In genomic region chr6:36888654-36889481, GRCh38 we compare ENCODE assay signal across 1 cellular context.
TF ChIP-seq lines count a peak whose summit lies in the region.

No MANE protein-coding gene starts in this region.

TF ChIP-seq in GM12878, 131 proteins besides CTCF, POLR2A, EP300 and RAD21 (continues in another document):
- no peak for TF ChIP-seq PKNOX1 (IDR thresholded peaks at IDR 0.05)
- TF ChIP-seq JUND (IDR thresholded peaks at IDR 0.05; ENCODE audit: low read depth, low read length): no peak
- no peak for TF ChIP-seq ZNF592 (IDR thresholded peaks at IDR 0.05)
- no peak for TF ChIP-seq CEBPZ (IDR thresholded peaks at IDR 0.05; ENCODE audit: low read depth, low read length)
- TF ChIP-seq KLF5 (IDR thresholded peaks at IDR 0.05; ENCODE audit: partially characterized antibody): no peak
- TF ChIP-seq ATF7 (IDR thresholded peaks at IDR 0.05; ENCODE audit: low read depth): 0 out of 2 replicates have a peak, but pooled peaks have one; percentile 16
- TF ChIP-seq CUX1 (IDR thresholded peaks at IDR 0.05; ENCODE audit: insufficient replicate concordance, low read depth, low read length): no peak
- no peak for TF ChIP-seq RCOR1 (conservative IDR thresholded peaks at IDR 0.05; ENCODE audit: low read depth, low read length)
- TF ChIP-seq ZNF622 (IDR thresholded peaks at IDR 0.05): no peak
- no peak for TF ChIP-seq ZSCAN29 (IDR thresholded peaks at IDR 0.05)
- TF ChIP-seq SMAD1 (IDR thresholded peaks at IDR 0.05; ENCODE audit: low read depth, partially characterized antibody): no peak
- TF ChIP-seq ZBTB4 (CRISPR knock-in tag; IDR thresholded peaks at IDR 0.05): no peak
- TF ChIP-seq NFXL1 (IDR thresholded peaks at IDR 0.05; ENCODE audit: borderline replicate concordance): no peak
- TF ChIP-seq SRF (IDR thresholded peaks at IDR 0.05; ENCODE audit: low read depth in 2 of 2, low read length in 2 of 2): no peak
- no peak for TF ChIP-seq LARP7 (IDR thresholded peaks at IDR 0.05)
- TF ChIP-seq IKZF2 (IDR thresholded peaks at IDR 0.05): 0 out of 4 replicates have a peak, but pooled peaks of 1 of the 2 experiments have one; percentile 7
- TF ChIP-seq ZNF687 (IDR thresholded peaks at IDR 0.05): no peak
- TF ChIP-seq NBN (IDR thresholded peaks at IDR 0.05): 0 out of 2 replicates have a peak, but pooled peaks have one; percentile 35
- TF ChIP-seq MXI1 (IDR thresholded peaks at IDR 0.05; ENCODE audit: low read depth, low read length): no peak
- TF ChIP-seq MLLT1 (IDR thresholded peaks at IDR 0.05): no peak
- TF ChIP-seq NFIC (IDR thresholded peaks at IDR 0.05; ENCODE audit: low read depth, low read length): peak; percentile 27; the same call in 1 of the 2 replicates
- no peak for TF ChIP-seq ZNF207 (IDR thresholded peaks at IDR 0.05; ENCODE audit: borderline replicate concordance)
- TF ChIP-seq IRF4 (IDR thresholded peaks at IDR 0.05; ENCODE audit: low read depth, low read length): no peak
- no peak for TF ChIP-seq MYB (IDR thresholded peaks at IDR 0.05; ENCODE audit: borderline replicate concordance, low read depth, low read length)
- no peak for TF ChIP-seq POLR2AphosphoS2 (IDR thresholded peaks at IDR 0.05; ENCODE audit: low read depth, low read length)
- TF ChIP-seq MEF2B (IDR thresholded peaks at IDR 0.05; ENCODE audit: partially characterized antibody, poor library complexity, severe bottlenecking): peak; percentile 12
- TF ChIP-seq NRF1 (conservative IDR thresholded peaks at IDR 0.05; ENCODE audit: low read depth, low read length): no peak
- TF ChIP-seq ASH2L (IDR thresholded peaks at IDR 0.05; ENCODE audit: borderline replicate concordance, low read depth): no peak
- no peak for TF ChIP-seq MYC (IDR thresholded peaks at IDR 0.05; ENCODE audit: insufficient read depth, insufficient read length, insufficient replicate concordance, low read length, severe bottlenecking)
- peak; percentile 68 for TF ChIP-seq RUNX3 (IDR thresholded peaks at IDR 0.05; ENCODE audit: low read length)
